8 cellular contexts compared by ENCODE assay signal in the genomic region with DNA sequence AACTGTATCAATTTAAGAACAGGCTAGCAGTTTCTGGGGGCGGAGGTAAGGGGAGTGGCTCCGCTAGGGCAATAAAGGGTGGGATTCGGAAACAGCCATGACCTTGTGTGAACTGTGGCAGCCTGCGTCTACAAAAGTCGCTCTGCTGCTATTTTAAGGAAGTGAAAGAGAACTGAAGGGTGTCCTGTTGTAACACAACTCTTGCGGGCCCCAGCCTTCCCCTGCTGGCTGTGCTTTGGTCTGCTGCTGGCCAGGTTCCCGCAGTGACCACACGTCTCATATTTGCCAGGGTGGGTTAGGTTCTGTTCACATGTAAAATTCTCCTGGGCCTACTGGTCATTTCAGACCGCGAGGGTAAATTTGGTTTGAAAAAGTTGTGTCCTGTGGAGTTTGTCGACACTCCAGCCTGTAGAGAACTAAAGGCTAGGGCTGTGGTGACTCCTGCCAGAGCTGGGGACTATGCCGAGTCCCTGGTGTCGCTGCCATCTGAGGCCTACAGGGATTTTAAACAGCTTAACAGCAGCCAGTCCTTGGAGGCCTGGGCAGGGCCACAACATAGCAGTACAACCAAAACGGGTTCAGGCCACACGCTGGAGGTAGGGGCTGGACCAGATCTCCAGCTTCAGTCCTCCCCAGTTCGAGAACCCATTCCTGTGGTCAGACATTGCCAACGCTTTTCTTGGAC. TPM values are rescaled to one million over a fixed set of nuclear protein-coding genes. Genes with fewer than 3 reads are reported as not detected.
DNase-seq lines count a peak whose midpoint lies in the region; ATAC-seq, FAIRE-seq and TF ChIP-seq lines count a peak whose summit lies in the region.

No MANE protein-coding gene starts in this region.

- H2BK120ac ChIP-seq in H1 (replicated peaks; ENCODE audit: low read depth, low read length), result no peak overlapping the region

- no peaks in the 10 kb centered on the region for H3K79me2 ChIP-seq in H1 (ENCODE audit: control insufficient read depth in 1 of 2, insufficient read depth in 2 of 2, low read length in 2 of 2)

- H3K18ac ChIP-seq in H1 (ENCODE audit: extremely low read depth, low read length), result peak overlapping the region; percentile 81; the same call in 1 of the 2 replicates

- H3K4me1 ChIP-seq in H1 (replicated peaks in 1 of 4; ENCODE audit: control insufficient read depth in 3 of 4, insufficient read depth in 4 of 4, low read length in 3 of 4), result peaks cover 0 to 9% (median 5%) of the 10 kb centered on the region in 4 experiments; a peak in 5 of 7 replicates
- peaks cover 26% of the 10 kb centered on the region for H3K4me1 ChIP-seq in upper lobe of right lung

- peaks cover 0 to 17% (median 9%) of the 10 kb centered on the region in 4 experiments; a peak in 4 of 7 replicates for H3K27me3 ChIP-seq in H1 (replicated peaks in 1 of 4; ENCODE audit: control insufficient read depth in 3 of 4, extremely low read depth in 1 of 4, insufficient read depth in 3 of 4, low read length in 3 of 4)
- H3K27me3 ChIP-seq in upper lobe of right lung, result no peaks in the 10 kb centered on the region

- no peak for TF ChIP-seq EP300 in H1 (IDR thresholded peaks at IDR 0.05; ENCODE audit: borderline replicate concordance in 1 of 2, low read depth in 2 of 2, low read length in 2 of 2)

- peak overlapping the region; percentile 64; the same call in 1 of the 2 replicates for H2BK12ac ChIP-seq in H1 (ENCODE audit: low read depth, low read length)

- no peak for FAIRE-seq in H1 (lab: Jason Lieb, UNC)

- no peak overlapping the region for H3K14ac ChIP-seq in H1 (ENCODE audit: insufficient read length)

- H3K23ac ChIP-seq in H1 (ENCODE audit: insufficient read length), result no peak overlapping the region

- POLR2A ChIA-PET in H1 (lab: Charles Lee; ENCODE audit: partially characterized antibody), result interaction anchor here (0.6 to 1.2 kb wide), 3 partner anchors 13 to 1570 kb away, joined by 3 read pairs; no protein-coding TSS in a partner anchor

- peaks cover 9% of the 10 kb centered on the region for H3K23me2 ChIP-seq in H1 (ENCODE audit: low read depth, low read length)

- no peak for TF ChIP-seq RAD21 in H1 (IDR thresholded peaks at IDR 0.05 in 1 of 2, conservative IDR thresholded peaks at IDR 0.05 in 1 of 2; ENCODE audit: low read depth in 2 of 2, low read length in 2 of 2)

- no peak overlapping the region for H3K56ac ChIP-seq in H1 (replicated peaks; ENCODE audit: insufficient read length, low read depth, low read length)

- peak overlapping the region in 1 of 4 experiments; percentile 1; a peak in 1 of 7 replicates for H3K9ac ChIP-seq in H1 (replicated peaks in 1 of 4; ENCODE audit: extremely low read depth in 1 of 4, low read depth in 3 of 4, low read length in 3 of 4)

- 0 out of 2 replicates have a peak overlapping the region, but pooled peaks have one; percentile 14 for H2BK5ac ChIP-seq in H1 (ENCODE audit: low read depth, low read length)

- no peaks in the 10 kb centered on the region for H4K20me1 ChIP-seq in H1 (replicated peaks in 1 of 2; ENCODE audit: control insufficient read depth in 1 of 2, insufficient read depth in 2 of 2, low read length in 2 of 2)

- H4K91ac ChIP-seq in H1 (replicated peaks; ENCODE audit: insufficient read length, low read length), result no peak overlapping the region

- ATAC-seq in GM18520 (IDR thresholded peaks at IDR 0.05; ENCODE audit: unreplicated experiment), result peak; percentile 50
- peak; percentile 63 for ATAC-seq in HG02973 (IDR thresholded peaks at IDR 0.05; ENCODE audit: unreplicated experiment)
- peak; percentile 65 for ATAC-seq in upper lobe of right lung

- H3K9me3 ChIP-seq in H1 (ENCODE audit: insufficient read depth in 2 of 2, low read depth in 1 of 2, low read length in 1 of 2) (no peaks in the 10 kb centered on the region), upper lobe of right lung (no peaks in the 10 kb centered on the region)

- DNase-seq in AG08395 (ENCODE audit: low spot score) (peak; percentile 78), H1 (ENCODE audit: low read depth in 1 of 2, low spot score in 2 of 2) (no peak), midbrain (lab: John Stamatoyannopoulos, UW) (peak; percentile 69), upper lobe of right lung (peak; percentile 85), COLO668 (lab: John Stamatoyannopoulos, UW; ENCODE audit: unreplicated experiment) (no peak)

- WGBS in H1 (ENCODE audit: extremely low coverage in 1 of 2, insufficient coverage in 1 of 2, insufficient read length in 1 of 2, insufficient replicate concordance in 2 of 2, low coverage in 1 of 2, low lambda C conversion rate in 2 of 2, missing lambda C conversion rate in 1 of 2), 2 experiments, result 67% methylated on average over 17 of the region's 17 CpGs; no CpG with 5 or more reads in 1 of the 2 experiments

- H3K4ac ChIP-seq in H1 (replicated peaks; ENCODE audit: insufficient read length, low read depth, low read length), result no peak overlapping the region

- no peak overlapping the region for H4K8ac ChIP-seq in H1 (ENCODE audit: extremely low read depth, insufficient read depth, low read length)

- H3K79me1 ChIP-seq in H1 (ENCODE audit: low read depth, low read length), result no peaks in the 10 kb centered on the region

- TF ChIP-seq POLR2A in Raji (IDR thresholded peaks at IDR 0.05; ENCODE audit: insufficient read depth, low read depth, low read length), result 0 out of 2 replicates have a peak, but pooled peaks have one; percentile 45
- no peak for TF ChIP-seq POLR2A in H1 (IDR thresholded peaks at IDR 0.05; ENCODE audit: control extremely low read depth in 1 of 2, low read depth in 2 of 2, low read length in 2 of 2)

- H2AFZ ChIP-seq in H1 (ENCODE audit: low read length), result peak overlapping the region; percentile 78; the same call in 1 of the 2 replicates

- no peaks in the 10 kb centered on the region for H3K36me3 ChIP-seq in H1 (ENCODE audit: control insufficient read depth in 2 of 4, insufficient read depth in 4 of 4, low read length in 3 of 4)
- H3K36me3 ChIP-seq in upper lobe of right lung, result no peaks in the 10 kb centered on the region

- peak overlapping the region; percentile 63 to 77 (median 70) for H3K4me3 ChIP-seq in H1 (ENCODE audit: extremely low read depth in 1 of 4, insufficient read depth in 2 of 4, low read depth in 3 of 4, low read length in 4 of 4)
- H3K4me3 ChIP-seq in upper lobe of right lung, result peak overlapping the region; percentile 67

- H3K27ac ChIP-seq in H1 (ENCODE audit: low read depth, low read length), result no peak overlapping the region
- peak overlapping the region; percentile 85 for H3K27ac ChIP-seq in upper lobe of right lung

- H4K5ac ChIP-seq in H1 (ENCODE audit: insufficient read length, low read depth, low read length), result peak overlapping the region; percentile 63

- no peak overlapping the region for H2BK15ac ChIP-seq in H1 (ENCODE audit: low read length)

- H3K4me2 ChIP-seq in H1 (ENCODE audit: insufficient read depth in 1 of 2, low read depth in 2 of 2, low read length in 2 of 2), result peak overlapping the region; percentile 69 to 99

- no peak for TF ChIP-seq CTCF in H1 (IDR thresholded peaks at IDR 0.05; ENCODE audit: control extremely low read depth in 1 of 3, insufficient read depth in 1 of 3, low read depth in 1 of 3, low read length in 3 of 3)
- no peak for TF ChIP-seq CTCF in upper lobe of right lung (IDR thresholded peaks at IDR 0.05)

- intact Hi-C loops in upper lobe of right lung (cut with DNase I), result no loop called here

- H2BK20ac ChIP-seq in H1 (ENCODE audit: low read length), result no peak overlapping the region; the same call in 1 of the 2 replicates

- CTCF ChIA-PET in H1 (lab: Charles Lee; ENCODE audit: partially characterized antibody), result interaction anchor here (0.7 to 4.4 kb wide), 24 partner anchors 8 to 295 kb away, joined by 3 to 28 read pairs (median 4); partner anchors contain the start of gene OLFML1

- no peak overlapping the region; the same call in 1 of the 2 replicates for H2AK5ac ChIP-seq in H1 (ENCODE audit: low read depth, low read length)

TF ChIP-seq in H1, 55 proteins besides CTCF, POLR2A, EP300 and RAD21:
- TF ChIP-seq KDM4A (IDR thresholded peaks at IDR 0.05; ENCODE audit: low read depth, low read length, severe bottlenecking) (peak; percentile 0), POLR2AphosphoS5 (IDR thresholded peaks at IDR 0.05; ENCODE audit: low read depth, low read length) (no peak)

RNA-seq across cellular contexts. Expression of gene PPFIBP2, which starts 1.1 kb away (rescaled TPM):
- 9.8 and 11.7 TPM in 2 replicates for total RNA-seq in H1 (2021; fragmentation: NEBNext Ultra II Directional; extraction: Animal tissue kit (Norgen Biotek cat#: 25700))
- 5.5 and 6.3 TPM in 2 replicates for polyA plus RNA-seq in H1 (2011; rRNA removed)
- polyA plus RNA-seq in H1 (2011; cell fraction: cytosol; rRNA removed), result 7.6 TPM
- polyA plus RNA-seq in H1 (2011; cell fraction: nucleus; rRNA removed), result 19.1 TPM
- polyA plus RNA-seq in H1 (2012, experiment 1 of 2), result 6.8 to 11.5 TPM (median 8.5 TPM) in 4 replicates
- 1.0 TPM for polyA plus RNA-seq in H1 (2012, experiment 2 of 2)
- polyA plus RNA-seq in H1 (2013, experiment 1 of 2), result 7.7 TPM
- 6.1 TPM for polyA plus RNA-seq in H1 (2013, experiment 2 of 2)
- 25.4 and 30.6 TPM in 2 replicates for polyA minus RNA-seq in H1 (2011; rRNA and poly(A)+ RNA removed)
- 6.1 TPM for polyA minus RNA-seq in H1 (2011; cell fraction: cytosol; rRNA and poly(A)+ RNA removed)
- 25.8 TPM for polyA minus RNA-seq in H1 (2011; cell fraction: nucleus; rRNA and poly(A)+ RNA removed)
- total RNA-seq in upper lobe of right lung, result 26.8 TPM

RNA-seq across cellular contexts. Expression of gene OLFML1, which starts 27.4 kb away (rescaled TPM):
- 0.24 TPM in 1 of 2 replicates, not detected in the other for total RNA-seq in H1 (2021; fragmentation: NEBNext Ultra II Directional; extraction: Animal tissue kit (Norgen Biotek cat#: 25700))
- 0.03 TPM in 1 of 2 replicates, not detected in the other for polyA plus RNA-seq in H1 (2011; rRNA removed)
- not detected for polyA plus RNA-seq in H1 (2011; cell fraction: cytosol; rRNA removed)
- polyA plus RNA-seq in H1 (2011; cell fraction: nucleus; rRNA removed), result not detected
- polyA plus RNA-seq in H1 (2012, experiment 1 of 2), result 0.11 to 0.28 TPM (median 0.19 TPM) in 4 replicates
- polyA plus RNA-seq in H1 (2012, experiment 2 of 2), result not detected
- polyA plus RNA-seq in H1 (2013, experiment 1 of 2), result 0.08 TPM
- 0.07 TPM for polyA plus RNA-seq in H1 (2013, experiment 2 of 2)
- 0.22 and 0.27 TPM in 2 replicates for polyA minus RNA-seq in H1 (2011; rRNA and poly(A)+ RNA removed)
- not detected for polyA minus RNA-seq in H1 (2011; cell fraction: cytosol; rRNA and poly(A)+ RNA removed)
- polyA minus RNA-seq in H1 (2011; cell fraction: nucleus; rRNA and poly(A)+ RNA removed), result 0.20 TPM
- total RNA-seq in upper lobe of right lung, result 30.6 TPM

Comparison
In these comparisons a context has a peak if more than half of its experiments do, and no peak if none do; other contexts are left out.
1. DNase-seq: peak in AG08395 (single experiment), midbrain (single experiment) and upper lobe of right lung (single experiment); none in H1 (0 of 2) and COLO668 (single experiment).
2. RNA of gene OLFML1, which starts 27.4 kb away (total RNA-seq): 30.6 TPM in upper lobe of right lung (single experiment); 0.24 TPM in H1; every median in the first group is over 10 times any median in the second.
3. Peak in every context shown above with its lines, with median percentiles within 50 percentile points of each other: ATAC-seq.